24 cellular contexts compared by ENCODE assay signal in genomic region chr6:76772951-76773350, GRCh38.
"Had no signal": no experiment of that assay in that cellular context is flagged by ENCODE, and none has a peak within 500 bp of the region (broad histone marks: within the 10 kb centered on the region; RNA-seq: fewer than 3 reads in every experiment).

No MANE protein-coding gene starts in this region.

- H3K4me1 ChIP-seq: SJCRH30 had no signal

- H3K4me3 ChIP-seq: MG63, SJCRH30 had no signal

- H3K27me3 ChIP-seq: MG63, SJCRH30 had no signal

- H3K27ac ChIP-seq: SJCRH30 had no signal

- H3K36me3 ChIP-seq: MG63, SJCRH30 had no signal

- FAIRE-seq: HepG2, RCC 7860 had no signal

- H3K9me3 ChIP-seq: MG63, SJCRH30 had no signal

- ATAC-seq: HepG2, Right ventricle myocardium inferior, SK-N-SH treated with all-trans-retinoic acid at 6 μM for 48 hours had no signal

- DNase-seq: IMR-90, Karpas-422, KG1, MG63, NCI-H1092, NCI-H1105 treated with DMSO at 0.1 percent for 48 hours, NCI-H1417 treated with DMSO at 0.1 percent for 48 hours, NCI-H1694 treated with DMSO at 0.1 percent for 48 hours, NCI-H1930, NCI-H2081, NCI-H2107, NCI-H2227 treated with DMSO at 0.1 percent for 48 hours, NCI-H446, NCI-H510A, NCI-H524 treated with DMSO at 0.1 percent for 48 hours, NCI-H69, NCI-H774, RPMI8226, SHP77 treated with DMSO at 0.1 percent for 48 hours, SJCRH30 had no signal
